17 cellular contexts compared by ENCODE assay signal in genomic region chr5:94782376-94782775, GRCh38.
A peak's percentile ranks its signal among the peaks of the same experiment; 100 is the strongest.
DNase-seq lines count a peak whose midpoint lies in the region; FAIRE-seq and TF ChIP-seq lines count a peak whose summit lies in the region.
"Had no signal": no experiment of that assay in that cellular context is flagged by ENCODE, and none has a peak within 500 bp of the region (broad histone marks: within the 10 kb centered on the region; RNA-seq: fewer than 3 reads in every experiment).

No MANE protein-coding gene starts in this region.

- no peak for TF ChIP-seq CTCF in D721Med (IDR thresholded peaks at IDR 0.05; ENCODE audit: insufficient read depth, missing control alignments)

- DNase-seq in NCI-H1417 (lab: John Stamatoyannopoulos, UW) (peak in 2 of 3 experiments; percentile 7 to 25), NCI-H1417 treated with DMSO at 0.1 percent for 48 hours (lab: John Stamatoyannopoulos, UW) (no peak), SHP77 treated with DMSO at 0.1 percent for 48 hours (lab: John Stamatoyannopoulos, UW) (peak; percentile 42), SHP77 (lab: John Stamatoyannopoulos, UW) (no peak), D721Med (ENCODE audit: insufficient read length, low spot score) (no peak), NCI-H524 treated with DMSO at 0.1 percent for 48 hours (lab: John Stamatoyannopoulos, UW) (no peak)
- DNase-seq: 8988T; AML-193; Caco-2; CD8-positive, alpha-beta memory T cell; DMS53; GM23248; IMR-90 had no signal

- FAIRE-seq in TTC549 (lab: Jason Lieb, UNC) (peak; percentile 92), D721Med (lab: Jason Lieb, UNC) (no peak)
- FAIRE-seq: GM12878, GM18507, H54 had no signal

Comparison
In these comparisons a context has a peak if more than half of its experiments do, and no peak if none do; other contexts are left out.
1. DNase-seq: peak in NCI-H1417 (2 of 3) and SHP77 treated with DMSO at 0.1 percent for 48 hours (single experiment); none in NCI-H1417 treated with DMSO at 0.1 percent for 48 hours (single experiment), SHP77 (0 of 2), D721Med (single experiment) and NCI-H524 treated with DMSO at 0.1 percent for 48 hours (single experiment).